ENCODE assay signal across 12 cellular contexts in the genomic region with DNA sequence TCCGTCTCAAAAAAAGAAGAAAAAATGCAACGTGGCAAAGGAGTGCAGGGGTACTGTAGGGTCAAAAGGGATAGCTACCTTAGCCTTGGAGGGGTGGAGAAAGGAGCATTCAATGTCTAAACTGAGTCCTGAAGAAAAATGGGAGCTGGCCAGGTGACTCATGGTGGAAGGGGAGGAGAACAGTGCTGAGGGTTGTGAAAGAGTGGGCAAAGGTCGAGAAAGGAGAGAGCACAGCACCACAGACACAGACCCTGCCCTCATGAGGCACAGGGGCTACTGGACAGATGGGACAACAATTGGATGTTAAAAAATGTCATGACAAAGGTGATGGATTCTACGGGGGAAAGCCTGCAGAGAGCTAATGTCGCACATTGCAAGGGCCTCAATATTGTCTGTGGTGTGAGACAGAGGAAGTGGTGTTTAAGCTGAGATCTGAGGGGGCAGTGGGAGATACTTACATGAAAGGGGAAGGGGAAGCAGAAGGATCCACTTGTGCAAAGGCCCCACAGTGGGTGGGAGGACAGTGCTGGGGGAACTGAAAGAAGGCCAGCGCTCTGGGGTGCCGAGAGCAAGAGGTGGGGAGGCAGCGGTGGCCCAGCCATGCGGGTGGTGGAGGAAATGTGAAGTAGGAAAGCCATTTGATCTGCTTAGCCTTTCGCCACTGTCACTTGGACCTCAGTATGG. TPM values are rescaled to one million over a fixed set of nuclear protein-coding genes. Genes with fewer than 3 reads are reported as not detected.
A peak's percentile ranks its signal among the peaks of the same experiment; 100 is the strongest.
DNase-seq lines count a peak whose midpoint lies in the region; ATAC-seq and TF ChIP-seq lines count a peak whose summit lies in the region.
"Had no signal": no experiment of that assay in that cellular context is flagged by ENCODE, and none has a peak within 500 bp of the region (broad histone marks: within the 10 kb centered on the region; RNA-seq: fewer than 3 reads in every experiment).

No MANE protein-coding gene starts in this region.

- H3K4me1 ChIP-seq in lung (ENCODE audit: control insufficient read depth in 2 of 2, insufficient read depth in 2 of 2, low read length in 2 of 2) (no peaks in the 10 kb centered on the region), ovary (ENCODE audit: insufficient read depth) (no peaks in the 10 kb centered on the region)

- ATAC-seq in GM21786 (IDR thresholded peaks at IDR 0.05; ENCODE audit: unreplicated experiment), result peak; percentile 49
- ATAC-seq in lung (ENCODE audit: insufficient read depth, low FRiP score), result no peak
- ATAC-seq in HG02970 (IDR thresholded peaks at IDR 0.05; ENCODE audit: low FRiP score, unreplicated experiment), result no peak
- ATAC-seq in HG03196 (IDR thresholded peaks at IDR 0.05; ENCODE audit: unreplicated experiment), result no peak
- ATAC-seq in activated CD8-positive, alpha-beta T cell treated with anti-CD3 and anti-CD28 coated beads, Interleukin-2, amount 10 ng/mL, durations not matched to agents 7 days and 5 days, result no peak

- no peak overlapping the region for H3K27ac ChIP-seq in lung (ENCODE audit: low read depth in 1 of 2, low read length in 1 of 2)
- no peak overlapping the region for H3K27ac ChIP-seq in ovary

- no peaks in the 10 kb centered on the region for H3K9me3 Mint-ChIP-seq in CD14-positive monocyte
- H3K9me3 Mint-ChIP-seq in activated CD8-positive, alpha-beta T cell treated with anti-CD3 and anti-CD28 coated beads, Interleukin-2, amount 10 ng/mL, durations not matched to agents 7 days and 5 days (ENCODE audit: insufficient read depth), result no peaks in the 10 kb centered on the region

- peaks cover 0 to 2% (median 0%) of the 10 kb centered on the region in 3 donors for H3K27me3 Mint-ChIP-seq in CD14-positive monocyte (ENCODE audit: low read depth in 3 of 3)
- H3K27me3 Mint-ChIP-seq in activated CD8-positive, alpha-beta T cell treated with anti-CD3 and anti-CD28 coated beads, Interleukin-2, amount 10 ng/mL, durations not matched to agents 7 days and 5 days (ENCODE audit: low read depth), result peaks cover 21% of the 10 kb centered on the region

- TF ChIP-seq POLR2A in ovary (IDR thresholded peaks at IDR 0.05), result no peak

- H3K9me3 ChIP-seq in lung (ENCODE audit: control insufficient read depth in 2 of 2, insufficient read depth in 1 of 2, low read length in 1 of 2), result peaks cover 0 to 5% of the 10 kb centered on the region in 2 donors
- no peaks in the 10 kb centered on the region for H3K9me3 ChIP-seq in ovary

- peak overlapping the region; percentile 86 to 95 (median 91) for H3K27ac Mint-ChIP-seq in CD14-positive monocyte
- H3K27ac Mint-ChIP-seq in activated CD8-positive, alpha-beta T cell treated with anti-CD3 and anti-CD28 coated beads, Interleukin-2, amount 10 ng/mL, durations not matched to agents 7 days and 5 days, result no peak overlapping the region

- TF ChIP-seq CTCF in CD14-positive monocyte (IDR thresholded peaks at IDR 0.05), result no peak
- TF ChIP-seq CTCF in lung (IDR thresholded peaks at IDR 0.05; ENCODE audit: control extremely low read depth, extremely low read depth), result no peak
- no peak for TF ChIP-seq CTCF in ovary (IDR thresholded peaks at IDR 0.05)

- no peak overlapping the region for H3K4me3 ChIP-seq in lung
- H3K4me3 ChIP-seq in ovary, result no peak overlapping the region

- H3K4me3 Mint-ChIP-seq in CD14-positive monocyte, result peak overlapping the region; percentile 75 to 83
- no peak overlapping the region for H3K4me3 Mint-ChIP-seq in activated CD8-positive, alpha-beta T cell treated with anti-CD3 and anti-CD28 coated beads, Interleukin-2, amount 10 ng/mL, durations not matched to agents 7 days and 5 days

- POLR2A ChIA-PET in activated CD8-positive, alpha-beta T cell treated with anti-CD3 and anti-CD28 coated beads, Interleukin-2, amount 10 ng/mL, durations not matched to agents 7 days and 5 days (lab: Charles Lee), result no interaction called here

- H3K36me3 Mint-ChIP-seq in CD14-positive monocyte, result peaks cover 18 to 37% of the 10 kb centered on the region in 2 donors
- H3K36me3 Mint-ChIP-seq in activated CD8-positive, alpha-beta T cell treated with anti-CD3 and anti-CD28 coated beads, Interleukin-2, amount 10 ng/mL, durations not matched to agents 7 days and 5 days (ENCODE audit: low read depth), result no peaks in the 10 kb centered on the region

- CTCF ChIA-PET in activated CD8-positive, alpha-beta T cell treated with anti-CD3 and anti-CD28 coated beads, Interleukin-2, amount 10 ng/mL, durations not matched to agents 7 days and 5 days (lab: Charles Lee), result interaction anchor here (0.6 kb wide), 1 partner anchor 30 kb away, joined by 3 read pairs; no protein-coding TSS in a partner anchor

- H3K36me3 ChIP-seq in lung (ENCODE audit: control insufficient read depth in 2 of 2, insufficient read depth in 2 of 2, low read length in 2 of 2), result no peaks in the 10 kb centered on the region
- no peaks in the 10 kb centered on the region for H3K36me3 ChIP-seq in ovary

- intact Hi-C loops in CD14-positive monocyte (cut with micrococcal nuclease) (loop anchor here in 1 of 2 donors (10.0 kb wide), 1 partner anchor 103 kb away; a partner anchor contains a TSS), ovary (cut with DNase I) (no loop called here)

- WGBS in lung, 2 donors, result 44 to 67% methylated on average over 10 of the region's 10 CpGs
- WGBS in ovary, 3 donors, result 87 to 91% (median 88%) methylated on average over 10 of the region's 10 CpGs

- H3K27me3 ChIP-seq in lung (ENCODE audit: control insufficient read depth, insufficient read depth), result no peaks in the 10 kb centered on the region
- no peaks in the 10 kb centered on the region for H3K27me3 ChIP-seq in ovary

- TF ChIP-seq EP300 in ovary (IDR thresholded peaks at IDR 0.05), result no peak

- DNase-seq in CD14-positive monocyte (ENCODE audit: low spot score), result peak; percentile 52
- DNase-seq in SKM-1 (lab: John Stamatoyannopoulos, UW; ENCODE audit: unreplicated experiment), result peak; percentile 72
- DNase-seq in lung (ENCODE audit: low spot score), result peak; percentile 33
- no peak for DNase-seq in ovary
- DNase-seq in activated CD8-positive, alpha-beta T cell treated with anti-CD3 and anti-CD28 coated beads, Interleukin-2, amount 10 ng/mL, durations not matched to agents 7 days and 5 days, result no peak
- DNase-seq: glutamatergic neuron; NCI-H1092; NK-92 treated with Interleukin-12 subunit alpha and Interleukin-12 subunit beta, amount 100 ng/mL, for 24 hours; stimulated activated naive CD4-positive, alpha-beta T cell had no signal

- H3K4me1 Mint-ChIP-seq in CD14-positive monocyte, result peaks cover 39% of the 10 kb centered on the region
- H3K4me1 Mint-ChIP-seq in activated CD8-positive, alpha-beta T cell treated with anti-CD3 and anti-CD28 coated beads, Interleukin-2, amount 10 ng/mL, durations not matched to agents 7 days and 5 days (ENCODE audit: low read depth), result peaks cover 21% of the 10 kb centered on the region

RNA-seq across cellular contexts. Expression of a gene that starts 42.9 kb away (rescaled TPM):
- polyA plus RNA-seq in CD14-positive monocyte (not detected), lung (not detected), ovary (not detected)
- total RNA-seq in lung (not detected), ovary (not detected)
- total RNA-seq in activated CD8-positive, alpha-beta T cell treated with anti-CD3 and anti-CD28 coated beads, Interleukin-2, amount 10 ng/mL, durations not matched to agents 7 days and 5 days, result not detected

Comparison
In these comparisons a context has a peak if more than half of its experiments do, and no peak if none do; other contexts are left out.
1. DNase-seq: peak in CD14-positive monocyte (single experiment), SKM-1 (single experiment) and lung (single experiment); none in ovary (0 of 5) and activated CD8-positive, alpha-beta T cell treated with anti-CD3 and anti-CD28 coated beads, Interleukin-2, amount 10 ng/mL, durations not matched to agents 7 days and 5 days (single experiment).